ENCODE assay signal across 7 cellular contexts in the genomic region with DNA sequence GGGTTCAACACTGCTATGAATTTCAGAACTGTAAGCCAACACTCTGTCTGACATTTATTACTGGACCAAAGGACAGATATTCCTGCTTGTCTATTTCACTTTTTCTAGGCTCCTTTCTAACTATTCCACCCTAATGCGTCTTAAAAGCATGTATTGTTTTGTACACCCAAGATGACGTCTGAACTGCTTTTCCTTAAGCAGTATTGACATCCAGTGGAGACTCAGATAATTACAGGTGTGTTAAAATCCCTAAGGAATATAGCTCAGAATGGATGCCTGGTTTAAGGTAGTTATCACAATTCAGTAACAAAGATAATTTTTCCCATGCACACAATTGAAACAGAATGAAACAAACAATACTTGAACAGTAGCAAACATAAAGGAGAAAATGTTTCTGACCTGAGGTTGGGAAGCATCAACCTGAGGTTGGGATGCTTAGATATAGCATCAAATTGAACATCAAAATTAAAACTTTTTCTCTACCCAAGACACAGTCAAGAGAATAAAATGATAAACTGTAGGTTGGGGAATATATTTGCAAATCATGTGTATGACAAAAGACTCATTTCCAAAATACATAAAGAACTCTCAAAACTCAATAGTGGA.
DNase-seq lines count a peak whose midpoint lies in the region; ATAC-seq, FAIRE-seq and TF ChIP-seq lines count a peak whose summit lies in the region.

No MANE protein-coding gene starts in this region.

- H3K4me3 ChIP-seq in RWPE2 (ENCODE audit: severe bottlenecking): peak overlapping the region; percentile 9

- H3K9me3 Mint-ChIP-seq in glutamatergic neuron (ENCODE audit: unreplicated experiment): peaks cover 5% of the 10 kb centered on the region
- H3K9me3 Mint-ChIP-seq in activated CD4-positive, alpha-beta memory T cell treated with anti-CD3 and anti-CD28 coated beads, Interleukin-2, amount 10 ng/mL, durations not matched to agents 7 days and 5 days: no peaks in the 10 kb centered on the region
- peaks cover 0 to 15% (median 6%) of the 10 kb centered on the region in 6 donors for H3K9me3 Mint-ChIP-seq in immature natural killer cell

- H3K27me3 Mint-ChIP-seq in glutamatergic neuron (ENCODE audit: unreplicated experiment) (no peaks in the 10 kb centered on the region), immature natural killer cell (ENCODE audit: low read depth in 3 of 3) (peaks cover 0 to 2% (median 1%) of the 10 kb centered on the region in 3 donors)
- H3K27me3 Mint-ChIP-seq in activated CD4-positive, alpha-beta memory T cell treated with anti-CD3 and anti-CD28 coated beads, Interleukin-2, amount 10 ng/mL, durations not matched to agents 7 days and 5 days: no peaks in the 10 kb centered on the region

- peak overlapping the region; percentile 89 for H3K27ac Mint-ChIP-seq in glutamatergic neuron (ENCODE audit: unreplicated experiment)
- no peak overlapping the region for H3K27ac Mint-ChIP-seq in activated CD4-positive, alpha-beta memory T cell treated with anti-CD3 and anti-CD28 coated beads, Interleukin-2, amount 10 ng/mL, durations not matched to agents 7 days and 5 days
- no peak overlapping the region for H3K27ac Mint-ChIP-seq in immature natural killer cell

- H3K27ac ChIP-seq in RWPE2 (ENCODE audit: poor library complexity, severe bottlenecking): no peak overlapping the region

- no peaks in the 10 kb centered on the region for H3K36me3 ChIP-seq in RWPE2 (ENCODE audit: low read depth)

- H3K9me3 ChIP-seq in RWPE2 (ENCODE audit: severe bottlenecking): no peaks in the 10 kb centered on the region

- POLR2A ChIA-PET in activated CD4-positive, alpha-beta memory T cell treated with anti-CD3 and anti-CD28 coated beads, Interleukin-2, amount 10 ng/mL, durations not matched to agents 7 days and 5 days (lab: Charles Lee): no interaction called here

- H3K27me3 ChIP-seq in RWPE2 (ENCODE audit: insufficient read depth, poor library complexity, severe bottlenecking): no peaks in the 10 kb centered on the region

- DNase-seq in HTR-8/SVneo (ENCODE audit: insufficient read length, low spot score) (peak; percentile 13), RWPE2 (ENCODE audit: low spot score) (no peak), glutamatergic neuron (no peak), superior temporal gyrus (ENCODE audit: extremely low spot score) (peak; percentile 55), immature natural killer cell (no peak)
- DNase-seq in activated CD4-positive, alpha-beta memory T cell treated with anti-CD3 and anti-CD28 coated beads, Interleukin-2, amount 10 ng/mL, durations not matched to agents 7 days and 5 days: no peak

- no peaks in the 10 kb centered on the region for H3K4me1 ChIP-seq in RWPE2 (ENCODE audit: insufficient read depth, poor library complexity, severe bottlenecking)

- FAIRE-seq in HTR-8/SVneo (lab: Jason Lieb, UNC): no peak

- H3K36me3 Mint-ChIP-seq in glutamatergic neuron (ENCODE audit: unreplicated experiment): no peaks in the 10 kb centered on the region
- no peaks in the 10 kb centered on the region for H3K36me3 Mint-ChIP-seq in activated CD4-positive, alpha-beta memory T cell treated with anti-CD3 and anti-CD28 coated beads, Interleukin-2, amount 10 ng/mL, durations not matched to agents 7 days and 5 days (ENCODE audit: low read depth)
- H3K36me3 Mint-ChIP-seq in immature natural killer cell: no peaks in the 10 kb centered on the region

- peak; percentile 75 for ATAC-seq in RWPE2 (ENCODE audit: low read depth)
- ATAC-seq in HG03460 (IDR thresholded peaks at IDR 0.05; ENCODE audit: unreplicated experiment): no peak

- CTCF ChIA-PET in activated CD4-positive, alpha-beta memory T cell treated with anti-CD3 and anti-CD28 coated beads, Interleukin-2, amount 10 ng/mL, durations not matched to agents 7 days and 5 days (lab: Charles Lee): no interaction called here

- peaks cover 18% of the 10 kb centered on the region for H3K4me1 Mint-ChIP-seq in glutamatergic neuron (ENCODE audit: low read depth, unreplicated experiment)
- H3K4me1 Mint-ChIP-seq in activated CD4-positive, alpha-beta memory T cell treated with anti-CD3 and anti-CD28 coated beads, Interleukin-2, amount 10 ng/mL, durations not matched to agents 7 days and 5 days: no peaks in the 10 kb centered on the region
- no peaks in the 10 kb centered on the region for H3K4me1 Mint-ChIP-seq in immature natural killer cell

- TF ChIP-seq CTCF in RWPE2 (IDR thresholded peaks at IDR 0.05; ENCODE audit: poor library complexity, severe bottlenecking) (peak; percentile 80), glutamatergic neuron (IDR thresholded peaks at IDR 0.05; ENCODE audit: partially characterized antibody, unreplicated experiment) (peak; percentile 39)

- H3K4me3 Mint-ChIP-seq in glutamatergic neuron (ENCODE audit: unreplicated experiment) (peak overlapping the region; percentile 73), immature natural killer cell (no peak overlapping the region)
- H3K4me3 Mint-ChIP-seq in activated CD4-positive, alpha-beta memory T cell treated with anti-CD3 and anti-CD28 coated beads, Interleukin-2, amount 10 ng/mL, durations not matched to agents 7 days and 5 days: no peak overlapping the region

Comparison
In these comparisons a context has a peak if more than half of its experiments do, and no peak if none do; other contexts are left out.
1. DNase-seq: peak in HTR-8/SVneo (single experiment) and superior temporal gyrus (single experiment); none in RWPE2 (single experiment), glutamatergic neuron (single experiment), activated CD4-positive, alpha-beta memory T cell treated with anti-CD3 and anti-CD28 coated beads, Interleukin-2, amount 10 ng/mL, durations not matched to agents 7 days and 5 days (single experiment) and immature natural killer cell (0 of 3).